Comparison of ENCODE assay signal across 8 cellular contexts in the genomic region with DNA sequence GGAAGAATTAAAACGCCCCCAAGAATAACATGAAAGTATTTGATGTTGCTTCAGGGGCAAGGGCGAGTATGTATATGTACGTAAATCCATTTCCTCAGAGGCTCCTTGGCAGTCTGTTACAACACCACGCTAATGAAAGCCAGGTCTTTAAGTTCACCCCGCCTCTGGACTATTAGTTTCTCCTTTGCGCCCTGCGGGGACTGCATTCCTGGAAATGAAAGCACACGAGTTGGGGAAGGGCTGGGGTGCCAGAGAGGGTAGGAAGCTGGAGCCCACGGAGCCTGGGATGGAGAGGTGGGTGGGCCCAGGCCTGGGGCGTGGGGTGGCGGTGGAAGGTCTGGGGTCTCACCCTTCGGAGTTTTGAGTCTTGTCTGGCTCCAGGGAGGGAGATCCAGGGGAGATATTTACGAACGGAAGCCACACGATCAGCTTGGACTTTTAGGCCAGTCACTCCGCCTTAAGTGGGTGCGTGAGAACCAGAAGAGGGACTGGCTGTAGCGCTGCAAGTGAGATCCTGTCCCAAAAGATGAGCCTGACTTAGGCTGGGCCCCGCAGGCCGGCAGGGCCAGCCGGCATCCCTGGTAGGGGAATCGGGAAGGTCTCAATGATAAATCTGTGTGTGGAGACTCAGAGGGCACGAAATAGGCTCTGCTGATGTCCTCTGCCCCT. TPM values are rescaled to one million over a fixed set of nuclear protein-coding genes. Genes with fewer than 3 reads are reported as not detected.
DNase-seq lines count a peak whose midpoint lies in the region; ATAC-seq and TF ChIP-seq lines count a peak whose summit lies in the region.

No MANE protein-coding gene starts in this region.

- POLR2A ChIA-PET in activated CD4-positive, alpha-beta memory T cell treated with anti-CD3 and anti-CD28 coated beads for 36 hours (lab: Charles Lee): interaction anchor here (0.7 to 0.8 kb wide), 2 partner anchors 10 to 39 kb away, joined by 3 read pairs; no protein-coding TSS in a partner anchor

- CTCF ChIA-PET in activated CD4-positive, alpha-beta memory T cell treated with anti-CD3 and anti-CD28 coated beads for 36 hours (lab: Charles Lee): interaction anchor here (1.0 to 2.8 kb wide), 27 partner anchors 10 to 350 kb away, joined by 3 to 25 read pairs (median 5); no protein-coding TSS in a partner anchor

- H3K27me3 ChIP-seq in left ventricle myocardium inferior (ENCODE audit: low read depth) (no peaks in the 10 kb centered on the region), sigmoid colon (no peaks in the 10 kb centered on the region)

- peak; percentile 83 for DNase-seq in EH (ENCODE audit: low read depth)
- no peak for DNase-seq in activated CD4-positive, alpha-beta memory T cell treated with anti-CD3 and anti-CD28 coated beads for 36 hours
- no peak for DNase-seq in left ventricle myocardium inferior
- no peak for DNase-seq in sigmoid colon
- no peak for DNase-seq in foreskin melanocyte
- DNase-seq in DMS79 treated with DMSO at 0.1 percent for 48 hours (lab: John Stamatoyannopoulos, UW): no peak
- DNase-seq in NCI-H748 treated with DMSO at 0.1 percent for 48 hours (lab: John Stamatoyannopoulos, UW): no peak

- TF ChIP-seq CTCF in left ventricle myocardium inferior (IDR thresholded peaks at IDR 0.05; ENCODE audit: borderline replicate concordance) (no peak), sigmoid colon (IDR thresholded peaks at IDR 0.05) (no peak)

- H3K9me3 Mint-ChIP-seq in activated CD4-positive, alpha-beta memory T cell treated with anti-CD3 and anti-CD28 coated beads for 36 hours: no peaks in the 10 kb centered on the region

- H3K36me3 Mint-ChIP-seq in activated CD4-positive, alpha-beta memory T cell treated with anti-CD3 and anti-CD28 coated beads for 36 hours: peaks cover 8% of the 10 kb centered on the region

- peaks cover 18% of the 10 kb centered on the region for H3K4me1 Mint-ChIP-seq in activated CD4-positive, alpha-beta memory T cell treated with anti-CD3 and anti-CD28 coated beads for 36 hours (ENCODE audit: low read depth)

- TF ChIP-seq EP300 in sigmoid colon (IDR thresholded peaks at IDR 0.05): no peak

- WGBS in sigmoid colon, 2 donors: 88 to 92% methylated on average over 23 of the region's 23 CpGs

- H3K9me3 ChIP-seq in left ventricle myocardium inferior (replicated peaks): no peaks in the 10 kb centered on the region
- no peaks in the 10 kb centered on the region for H3K9me3 ChIP-seq in sigmoid colon

- H3K4me3 ChIP-seq in left ventricle myocardium inferior (peak overlapping the region; percentile 92), sigmoid colon (peak overlapping the region in 1 of 4 donors; percentile 81)

- H3K27me3 Mint-ChIP-seq in activated CD4-positive, alpha-beta memory T cell treated with anti-CD3 and anti-CD28 coated beads for 36 hours: no peaks in the 10 kb centered on the region

- peak overlapping the region; percentile 51 for H3K27ac Mint-ChIP-seq in activated CD4-positive, alpha-beta memory T cell treated with anti-CD3 and anti-CD28 coated beads for 36 hours

- H3K4me3 Mint-ChIP-seq in activated CD4-positive, alpha-beta memory T cell treated with anti-CD3 and anti-CD28 coated beads for 36 hours: peak overlapping the region; percentile 67

- H3K36me3 ChIP-seq in left ventricle myocardium inferior: no peaks in the 10 kb centered on the region
- H3K36me3 ChIP-seq in sigmoid colon: no peaks in the 10 kb centered on the region

- intact Hi-C loops in activated CD4-positive, alpha-beta memory T cell treated with anti-CD3 and anti-CD28 coated beads for 36 hours (cut with micrococcal nuclease): loop anchor here (10.0 kb wide), 3 partner anchors 618 to 1562 kb away; a partner anchor contains a TSS
- intact Hi-C loops in left ventricle myocardium inferior (cut with micrococcal nuclease) (no loop called here), sigmoid colon (cut with DNase I) (loop anchor here (5.0 kb wide), 1 partner anchor 41 kb away; no protein-coding TSS in a partner anchor)

- peaks cover 58% of the 10 kb centered on the region for H3K4me1 ChIP-seq in left ventricle myocardium inferior
- H3K4me1 ChIP-seq in sigmoid colon: peaks cover 0 to 25% (median 11%) of the 10 kb centered on the region in 4 donors

- ATAC-seq in GM18867 (IDR thresholded peaks at IDR 0.05; ENCODE audit: unreplicated experiment): no peak

- no peak for TF ChIP-seq POLR2A in sigmoid colon (IDR thresholded peaks at IDR 0.05)

- H3K27ac ChIP-seq in left ventricle myocardium inferior (replicated peaks) (peak overlapping the region; percentile 96), sigmoid colon (peak overlapping the region in 3 of 4 donors; percentile 77 to 88 (median 82))

RNA-seq across cellular contexts. Expression of a gene that starts 1.6 kb away (rescaled TPM):
- 10 to 100 TPM; 16.7 to 17.1 TPM for total RNA-seq in activated CD4-positive, alpha-beta memory T cell treated with anti-CD3 and anti-CD28 coated beads for 36 hours
- total RNA-seq in left ventricle myocardium inferior (48.1 TPM), sigmoid colon (10 to 100 TPM in 3 of 4 donors, 1 to 10 TPM in 1; 8.0 to 11.8 (median 10.8) TPM)
- 10 to 100 TPM in 2 of 3 donors, 1 to 10 TPM in 1; 8.4 to 12.6 (median 12.5) TPM for polyA plus RNA-seq in sigmoid colon
